9 cellular contexts compared by ENCODE assay signal in genomic region chr1:43550598-43551246, GRCh38. TPM values are rescaled to one million over a fixed set of nuclear protein-coding genes. Genes with fewer than 3 reads are reported as not detected.
DNase-seq lines count a peak whose midpoint lies in the region; ATAC-seq and TF ChIP-seq lines count a peak whose summit lies in the region.
"Had no signal": no experiment of that assay in that cellular context is flagged by ENCODE, and none has a peak within 500 bp of the region (broad histone marks: within the 10 kb centered on the region; RNA-seq: fewer than 3 reads in every experiment).

No MANE protein-coding gene starts in this region.

- peak overlapping the region; percentile 78 for H3K27ac Mint-ChIP-seq in Caco-2 (ENCODE audit: unreplicated experiment)

- peak overlapping the region; percentile 60 for H3K4me3 Mint-ChIP-seq in Caco-2 (ENCODE audit: unreplicated experiment)

- H3K4me1 ChIP-seq in Caco-2 = peaks cover 55% of the 10 kb centered on the region
- H3K4me1 ChIP-seq in NT2/D1 (ENCODE audit: insufficient read depth, insufficient read length) = peaks cover 53% of the 10 kb centered on the region
- H3K4me1 ChIP-seq in esophagus squamous epithelium = peaks cover 43 to 89% (median 73%) of the 10 kb centered on the region in 3 donors
- peaks cover 48% of the 10 kb centered on the region for H3K4me1 ChIP-seq in prostate gland (replicated peaks)

- CTCF ChIA-PET in Caco-2 (lab: Charles Lee) = interaction anchor here (0.6 to 1.3 kb wide), 2 partner anchors 29 to 99 kb away, joined by 4 to 5 read pairs; partner anchors contain the start of gene KDM4A

- peaks cover 3% of the 10 kb centered on the region; the same call in 1 of the 2 replicates for H3K36me3 ChIP-seq in Caco-2 (ENCODE audit: control insufficient read depth, insufficient read depth, low read length)
- peaks cover 64% of the 10 kb centered on the region for H3K36me3 ChIP-seq in NT2/D1 (ENCODE audit: insufficient read depth, insufficient read length, low read length)
- peaks cover 0 to 23% (median 4%) of the 10 kb centered on the region in 3 donors for H3K36me3 ChIP-seq in esophagus squamous epithelium
- no peaks in the 10 kb centered on the region for H3K36me3 ChIP-seq in prostate gland

- H3K27me3 ChIP-seq in Caco-2 (replicated peaks; ENCODE audit: control insufficient read depth, insufficient read depth, low read length) (no peaks in the 10 kb centered on the region), NT2/D1 (ENCODE audit: insufficient read depth, insufficient read length) (no peaks in the 10 kb centered on the region), esophagus squamous epithelium (no peaks in the 10 kb centered on the region), prostate gland (replicated peaks; ENCODE audit: insufficient read depth) (no peaks in the 10 kb centered on the region)

- no peaks in the 10 kb centered on the region for H3K9me3 Mint-ChIP-seq in Caco-2 (ENCODE audit: unreplicated experiment)

- H3K4me1 Mint-ChIP-seq in Caco-2 (ENCODE audit: low read depth, unreplicated experiment) = peaks cover 56% of the 10 kb centered on the region

- H3K9ac ChIP-seq in NT2/D1 (ENCODE audit: insufficient read length, low read depth) = peak overlapping the region; percentile 53

- H3K36me3 Mint-ChIP-seq in Caco-2 (ENCODE audit: insufficient read depth, unreplicated experiment) = peaks cover 49% of the 10 kb centered on the region

- peak overlapping the region; percentile 28 for H3K4me3 ChIP-seq in Caco-2 (ENCODE audit: low read depth, low read length)
- peak overlapping the region; percentile 5 for H3K4me3 ChIP-seq in NT2/D1 (ENCODE audit: insufficient read length, low read depth)
- H3K4me3 ChIP-seq in esophagus squamous epithelium = peak overlapping the region; percentile 12 to 57 (median 28)
- peak overlapping the region in 1 of 2 donors; percentile 22 for H3K4me3 ChIP-seq in prostate gland

- TSS peak; percentile 36 for BruUV-seq in Caco-2 (replicated peaks; lab: Mats Ljungman, UMichigan)

- no peak for TF ChIP-seq CTCF in Caco-2 (IDR thresholded peaks at IDR 0.05; ENCODE audit: insufficient read depth in 1 of 2, low read depth in 1 of 2, low read length in 1 of 2, severe bottlenecking in 1 of 2, unreplicated experiment in 1 of 2)
- TF ChIP-seq CTCF in esophagus squamous epithelium (IDR thresholded peaks at IDR 0.05) = no peak
- TF ChIP-seq CTCF in prostate gland (IDR thresholded peaks at IDR 0.05) = no peak

- intact Hi-C loops in Caco-2 (cut with micrococcal nuclease; ENCODE audit: unreplicated experiment) (loop anchor here (2.0 kb wide), 1 partner anchor 14 kb away; no protein-coding TSS in a partner anchor), esophagus squamous epithelium (cut with DNase I) (no loop called here), prostate gland (cut with DNase I) (loop anchor here (5.0 kb wide), 1 partner anchor 97 kb away; no protein-coding TSS in a partner anchor)

- DNase-seq in Caco-2 (no peak), NT2/D1 (ENCODE audit: low read depth, low spot score) (no peak), esophagus squamous epithelium (lab: John Stamatoyannopoulos, UW) (no peak), prostate gland (ENCODE audit: low spot score) (no peak), NCI-H2081 treated with DMSO at 0.1 percent for 48 hours (lab: John Stamatoyannopoulos, UW) (no peak), RPMI8226 (no peak)
- no peak for DNase-seq in stimulated activated CD4-positive, alpha-beta T cell treated with anti-CD3 and anti-CD28 coated beads, Interleukin-4, amount 100 ng/mL, for 24 hours
- DNase-seq: NCI-H524 had no signal

- no peak for TF ChIP-seq POLR2A in esophagus squamous epithelium (IDR thresholded peaks at IDR 0.05)
- TF ChIP-seq POLR2A in prostate gland (IDR thresholded peaks at IDR 0.05) = no peak

- H3K27ac ChIP-seq in esophagus squamous epithelium = peak overlapping the region; percentile 84 to 93 (median 90)
- peak overlapping the region; percentile 79 to 97 for H3K27ac ChIP-seq in prostate gland

- no peak for ATAC-seq in GM21447 (IDR thresholded peaks at IDR 0.05; ENCODE audit: unreplicated experiment)

- no peaks in the 10 kb centered on the region for H3K27me3 Mint-ChIP-seq in Caco-2 (ENCODE audit: insufficient read depth, unreplicated experiment)

- POLR2A ChIA-PET in Caco-2 (lab: Charles Lee) = interaction anchor here (0.6 to 0.9 kb wide), 2 partner anchors 18 to 99 kb away, joined by 5 to 9 read pairs; partner anchors contain the start of gene KDM4A

- 57 to 60% methylated on average over 12 to 14 of the region's 15 CpGs for WGBS in esophagus squamous epithelium, 2 donors
- 50% methylated on average over 15 of the region's 15 CpGs for WGBS in prostate gland

- H3K9me3 ChIP-seq in Caco-2 (no peaks in the 10 kb centered on the region), NT2/D1 (ENCODE audit: insufficient read depth, low read length) (no peaks in the 10 kb centered on the region), esophagus squamous epithelium (no peaks in the 10 kb centered on the region), prostate gland (no peaks in the 10 kb centered on the region)

RNA-seq across cellular contexts. Expression of gene PTPRF, which starts 20.0 kb away (rescaled TPM):
- total RNA-seq in Caco-2 (2022) = 158 TPM in 2 replicates
- 100 to 1,000 TPM; 104 to 243 (median 112) TPM for total RNA-seq in esophagus squamous epithelium
- total RNA-seq in prostate gland = 100 to 1,000 TPM; 182 to 292 TPM
